Comparison of ENCODE assay signal across 10 cellular contexts in genomic region chr1:218674280-218674773, GRCh38.
DNase-seq lines count a peak whose midpoint lies in the region; ATAC-seq and TF ChIP-seq lines count a peak whose summit lies in the region.
"Had no signal": no experiment of that assay in that cellular context is flagged by ENCODE, and none has a peak within 500 bp of the region (broad histone marks: within the 10 kb centered on the region; RNA-seq: fewer than 3 reads in every experiment).

No MANE protein-coding gene starts in this region.

- H3K9me3 ChIP-seq in adipocyte (ENCODE audit: control insufficient read depth, low read length) (no peaks in the 10 kb centered on the region), tibial artery (peaks cover 0 to 4% (median 0%) of the 10 kb centered on the region in 3 donors)
- H3K9me3 ChIP-seq: BLaER1 had no signal

- peak overlapping the region; percentile 45 to 71 for H3K27ac ChIP-seq in tibial artery
- H3K27ac ChIP-seq: BLaER1 had no signal

- TF ChIP-seq CTCF in tibial artery (IDR thresholded peaks at IDR 0.05): no peak

- H3K27ac Mint-ChIP-seq in stimulated activated naive CD8-positive, alpha-beta T cell treated with anti-CD3 and anti-CD28 coated beads, Interleukin-15, amount 100 ng/mL, for 72 hours: no peak overlapping the region

- no peaks in the 10 kb centered on the region for H3K36me3 ChIP-seq in adipocyte (ENCODE audit: control insufficient read depth, insufficient read depth, low read length, severe bottlenecking)
- H3K36me3 ChIP-seq in tibial artery: no peaks in the 10 kb centered on the region
- H3K36me3 ChIP-seq: BLaER1 had no signal

- H3K4me1 ChIP-seq in adipocyte (ENCODE audit: control insufficient read depth, insufficient read depth, low read length): no peaks in the 10 kb centered on the region
- H3K4me1 ChIP-seq in tibial artery: peaks cover 0 to 16% (median 0%) of the 10 kb centered on the region in 4 donors
- H3K4me1 ChIP-seq: BLaER1 had no signal

- DNase-seq in NCI-H2196 (lab: John Stamatoyannopoulos, UW; ENCODE audit: unreplicated experiment): peak; percentile 31
- no peak for DNase-seq in NCI-H2196 treated with DMSO at 0.1 percent for 48 hours (lab: John Stamatoyannopoulos, UW; ENCODE audit: unreplicated experiment)
- DNase-seq in adipocyte (ENCODE audit: low read depth): peak; percentile 79
- DNase-seq in iPS-NIHi11 (ENCODE audit: low spot score): peak; percentile 57
- no peak for DNase-seq in tibial artery
- DNase-seq in stimulated activated naive CD8-positive, alpha-beta T cell treated with anti-CD3 and anti-CD28 coated beads, Interleukin-15, amount 100 ng/mL, for 72 hours: no peak
- DNase-seq: cerebellar nuclear complex had no signal

- H3K4me3 Mint-ChIP-seq in stimulated activated naive CD8-positive, alpha-beta T cell treated with anti-CD3 and anti-CD28 coated beads, Interleukin-15, amount 100 ng/mL, for 72 hours: no peak overlapping the region

- intact Hi-C loops in tibial artery (cut with DNase I; ENCODE audit: low total_unique reads): no loop called here

- H3K9ac ChIP-seq in adipocyte (ENCODE audit: low read length): peak overlapping the region; percentile 52
- H3K9ac ChIP-seq: BLaER1 had no signal

- H3K4me1 Mint-ChIP-seq in stimulated activated naive CD8-positive, alpha-beta T cell treated with anti-CD3 and anti-CD28 coated beads, Interleukin-15, amount 100 ng/mL, for 72 hours: no peaks in the 10 kb centered on the region

- H3K4me3 ChIP-seq in adipocyte (ENCODE audit: low read length): peak overlapping the region; percentile 67
- H3K4me3 ChIP-seq in tibial artery: peak overlapping the region; percentile 33 to 48
- H3K4me3 ChIP-seq: BLaER1 had no signal

- H3K27me3 ChIP-seq in adipocyte (replicated peaks; ENCODE audit: control insufficient read depth, insufficient read depth, low read length) (no peaks in the 10 kb centered on the region), tibial artery (no peaks in the 10 kb centered on the region)
- H3K27me3 ChIP-seq: BLaER1 had no signal

- no peak for ATAC-seq in GM21515 (IDR thresholded peaks at IDR 0.05; ENCODE audit: unreplicated experiment)
- ATAC-seq in HG02571 (IDR thresholded peaks at IDR 0.05; ENCODE audit: unreplicated experiment): no peak
- ATAC-seq in stimulated activated naive CD8-positive, alpha-beta T cell treated with anti-CD3 and anti-CD28 coated beads, Interleukin-15, amount 100 ng/mL, for 72 hours: no peak

- H3K9me3 Mint-ChIP-seq in stimulated activated naive CD8-positive, alpha-beta T cell treated with anti-CD3 and anti-CD28 coated beads, Interleukin-15, amount 100 ng/mL, for 72 hours: peaks cover 0 to 8% of the 10 kb centered on the region in 2 donors

- H3K27me3 Mint-ChIP-seq in stimulated activated naive CD8-positive, alpha-beta T cell treated with anti-CD3 and anti-CD28 coated beads, Interleukin-15, amount 100 ng/mL, for 72 hours: no peaks in the 10 kb centered on the region

Comparison
In these comparisons a context has a peak if more than half of its experiments do, and no peak if none do; other contexts are left out.
1. DNase-seq: peak in NCI-H2196 (single experiment), adipocyte (single experiment) and iPS-NIHi11 (single experiment); none in NCI-H2196 treated with DMSO at 0.1 percent for 48 hours (single experiment), tibial artery (0 of 2) and stimulated activated naive CD8-positive, alpha-beta T cell treated with anti-CD3 and anti-CD28 coated beads, Interleukin-15, amount 100 ng/mL, for 72 hours (0 of 2).